Comparison of ENCODE assay signal across 14 cellular contexts in genomic region chr3:61876797-61877196, GRCh38.
A peak's percentile ranks its signal among the peaks of the same experiment; 100 is the strongest.
DNase-seq lines count a peak whose midpoint lies in the region; TF ChIP-seq lines count a peak whose summit lies in the region.
"Had no signal": no experiment of that assay in that cellular context is flagged by ENCODE, and none has a peak within 500 bp of the region (broad histone marks: within the 10 kb centered on the region; RNA-seq: fewer than 3 reads in every experiment).

No MANE protein-coding gene starts in this region.

- no peak overlapping the region for H3K4me3 Mint-ChIP-seq in mesothelial cell of epicardium
- H3K4me3 Mint-ChIP-seq: activated CD4-positive, alpha-beta memory T cell treated with anti-CD3 and anti-CD28 coated beads for 36 hours; activated naive CD8-positive, alpha-beta T cell treated with anti-CD3 and anti-CD28 coated beads for 36 hours; activated T-cell treated with anti-CD3 and anti-CD28 coated beads, Interleukin-2, amount 50 U/mL, for 72 hours; B cell had no signal

- POLR2A ChIA-PET in HEK293 (lab: Yijun Ruan, JAX) = no interaction called here

- in situ Hi-C loops in brain microvascular endothelial cell (cut with HindIII; ENCODE audit: low pct_ligation_motif_present, low sequenced_read_pairs) = no loop called here

- H3K4me1 ChIP-seq in HEK293 (ENCODE audit: control insufficient read depth, insufficient read depth, low read length) = peaks cover 11% of the 10 kb centered on the region

- CTCF ChIA-PET in HEK293 (lab: Yijun Ruan, JAX) = no interaction called here

- H3K27me3 ChIP-seq in brain microvascular endothelial cell (replicated peaks) = no peaks in the 10 kb centered on the region
- H3K27me3 ChIP-seq: heart left ventricle had no signal

- H3K27me3 Mint-ChIP-seq in mesothelial cell of epicardium (ENCODE audit: low read depth) = no peaks in the 10 kb centered on the region
- H3K27me3 Mint-ChIP-seq: activated CD4-positive, alpha-beta memory T cell treated with anti-CD3 and anti-CD28 coated beads for 36 hours; B cell had no signal

- peak overlapping the region; percentile 90 for H3K27ac Mint-ChIP-seq in mesothelial cell of epicardium
- H3K27ac Mint-ChIP-seq: activated CD4-positive, alpha-beta memory T cell treated with anti-CD3 and anti-CD28 coated beads for 36 hours; activated naive CD8-positive, alpha-beta T cell treated with anti-CD3 and anti-CD28 coated beads for 36 hours; activated T-cell treated with anti-CD3 and anti-CD28 coated beads, Interleukin-2, amount 50 U/mL, for 72 hours; B cell had no signal

- no peak overlapping the region for H3K4me3 ChIP-seq in HEK293 (ENCODE audit: low read depth, low read length)
- H3K4me3 ChIP-seq in brain microvascular endothelial cell (ENCODE audit: low read depth, low read length) = no peak overlapping the region
- H3K4me3 ChIP-seq: heart left ventricle had no signal

- peaks cover 43% of the 10 kb centered on the region for H3K4me1 Mint-ChIP-seq in mesothelial cell of epicardium
- H3K4me1 Mint-ChIP-seq: activated naive CD8-positive, alpha-beta T cell treated with anti-CD3 and anti-CD28 coated beads for 36 hours; B cell had no signal

- TF ChIP-seq CTCF in HEK293 (tag by site-specific recombination; IDR thresholded peaks at IDR 0.05) = no peak
- TF ChIP-seq CTCF in mesothelial cell of epicardium (IDR thresholded peaks at IDR 0.05; ENCODE audit: unreplicated experiment) = no peak
- TF ChIP-seq CTCF in brain microvascular endothelial cell (IDR thresholded peaks at IDR 0.05; ENCODE audit: low read depth, low read length, missing control alignments) = no peak

- no peak overlapping the region for H3K27ac ChIP-seq in HEK293 (ENCODE audit: extremely low read depth, low read depth, low read length)
- H3K27ac ChIP-seq in brain microvascular endothelial cell = no peak overlapping the region

- no peaks in the 10 kb centered on the region for H3K9me3 Mint-ChIP-seq in mesothelial cell of epicardium
- H3K9me3 Mint-ChIP-seq: activated CD4-positive, alpha-beta memory T cell treated with anti-CD3 and anti-CD28 coated beads for 36 hours; activated naive CD8-positive, alpha-beta T cell treated with anti-CD3 and anti-CD28 coated beads for 36 hours had no signal

- no peaks in the 10 kb centered on the region for H3K36me3 Mint-ChIP-seq in mesothelial cell of epicardium
- H3K36me3 Mint-ChIP-seq: activated CD4-positive, alpha-beta memory T cell treated with anti-CD3 and anti-CD28 coated beads for 36 hours; activated naive CD8-positive, alpha-beta T cell treated with anti-CD3 and anti-CD28 coated beads for 36 hours had no signal

- H3K36me3 ChIP-seq in HEK293 (ENCODE audit: control insufficient read depth in 2 of 2, insufficient read depth in 1 of 2, low read length in 2 of 2) (no peaks in the 10 kb centered on the region), brain microvascular endothelial cell (replicated peaks) (no peaks in the 10 kb centered on the region)
- H3K36me3 ChIP-seq: heart left ventricle had no signal

- no peaks in the 10 kb centered on the region for H3K9me3 ChIP-seq in HEK293 (ENCODE audit: control insufficient read depth, insufficient read depth, low read depth, low read length)
- H3K9me3 ChIP-seq: heart left ventricle, SK-N-SH had no signal

- DNase-seq in AG08396 (ENCODE audit: low spot score) = peak; percentile 33
- DNase-seq in dedifferentiated amniotic fluid mesenchymal stem cell (ENCODE audit: extremely low spot score) = peak; percentile 74
- no peak for DNase-seq in mesothelial cell of epicardium (ENCODE audit: low spot score in 2 of 2, unreplicated experiment in 2 of 2)
- no peak for DNase-seq in hippocampal formation (lab: John Stamatoyannopoulos, UW)
- DNase-seq in brain microvascular endothelial cell = no peak
- DNase-seq in stimulated activated naive CD4-positive, alpha-beta T cell (lab: John Stamatoyannopoulos, UW) = no peak
- DNase-seq in midbrain (lab: John Stamatoyannopoulos, UW) = no peak
- DNase-seq: activated CD4-positive, alpha-beta memory T cell treated with anti-CD3 and anti-CD28 coated beads for 36 hours; activated naive CD8-positive, alpha-beta T cell treated with anti-CD3 and anti-CD28 coated beads for 36 hours; activated T-cell treated with anti-CD3 and anti-CD28 coated beads, Interleukin-2, amount 50 U/mL, for 72 hours; heart left ventricle; SK-N-SH had no signal

TF ChIP-seq in HEK293, 187 proteins besides CTCF, POLR2A, EP300 and RAD21:
- TF ChIP-seq ATF2 (tag by site-specific recombination; IDR thresholded peaks at IDR 0.05; ENCODE audit: low read depth) = peak; percentile 47; the same call in 1 of the 2 replicates
- no peak for TF ChIP-seq ZNF174 (tag by site-specific recombination; IDR thresholded peaks at IDR 0.05)
- TF ChIP-seq, protein P1, sequence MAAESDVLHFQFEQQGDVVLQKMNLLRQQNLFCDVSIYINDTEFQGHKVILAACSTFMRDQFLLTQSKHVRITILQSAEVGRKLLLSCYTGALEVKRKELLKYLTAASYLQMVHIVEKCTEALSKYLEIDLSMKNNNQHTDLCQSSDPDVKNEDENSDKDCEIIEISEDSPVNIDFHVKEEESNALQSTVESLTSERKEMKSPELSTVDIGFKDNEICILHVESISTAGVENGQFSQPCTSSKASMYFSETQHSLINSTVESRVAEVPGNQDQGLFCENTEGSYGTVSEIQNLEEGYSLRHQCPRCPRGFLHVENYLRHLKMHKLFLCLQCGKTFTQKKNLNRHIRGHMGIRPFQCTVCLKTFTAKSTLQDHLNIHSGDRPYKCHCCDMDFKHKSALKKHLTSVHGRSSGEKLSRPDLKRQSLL (tag by site-specific recombination; IDR thresholded peaks at IDR 0.05) = no peak
- no peak for TF ChIP-seq ZIC2 (tag by site-specific recombination; IDR thresholded peaks at IDR 0.05)

Comparison
In these comparisons a context has a peak if more than half of its experiments do, and no peak if none do; other contexts are left out.
1. DNase-seq: peak in AG08396 (single experiment) and dedifferentiated amniotic fluid mesenchymal stem cell (single experiment); none in mesothelial cell of epicardium (0 of 2), hippocampal formation (0 of 2), brain microvascular endothelial cell (single experiment), stimulated activated naive CD4-positive, alpha-beta T cell (0 of 6) and midbrain (single experiment).